In the genomic region with DNA sequence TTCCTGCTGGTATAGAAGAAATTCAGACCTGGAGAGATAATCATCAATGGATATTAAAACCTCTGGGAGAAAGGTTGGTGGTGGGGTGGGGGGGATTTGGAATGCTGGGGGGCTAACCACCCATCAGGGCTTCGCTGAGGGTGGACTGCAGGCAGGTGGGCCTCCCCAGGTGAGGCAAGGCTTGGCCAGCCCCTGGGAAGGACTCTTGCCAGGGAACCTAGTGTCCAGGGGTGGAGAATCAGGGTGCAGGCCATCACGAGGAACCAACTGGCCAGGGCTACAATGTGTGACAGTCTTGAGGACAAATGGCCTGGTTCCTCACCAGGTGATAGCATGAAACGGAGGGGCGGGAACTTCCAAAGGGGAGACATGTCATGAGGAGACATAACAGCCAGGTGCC, we compare ENCODE assay signal across 17 cellular contexts. TPM values are rescaled to one million over a fixed set of nuclear protein-coding genes. Genes with fewer than 3 reads are reported as not detected.
DNase-seq lines count a peak whose midpoint lies in the region; FAIRE-seq and TF ChIP-seq lines count a peak whose summit lies in the region.
"Had no signal": no experiment of that assay in that cellular context is flagged by ENCODE, and none has a peak within 500 bp of the region (broad histone marks: within the 10 kb centered on the region; RNA-seq: fewer than 3 reads in every experiment).

No MANE protein-coding gene starts in this region.

- FAIRE-seq in endothelial cell of umbilical vein (lab: Jason Lieb, UNC) = peak; percentile 12
- FAIRE-seq: A549, GM12878 had no signal

- POLR2A ChIA-PET in endothelial cell of umbilical vein (lab: Charles Lee) = interaction anchor here (0.7 to 1.0 kb wide), 2 partner anchors 12 to 32 kb away, joined by 4 to 11 read pairs; no protein-coding TSS in a partner anchor

- BruUV-seq in endothelial cell of umbilical vein (replicated peaks; lab: Mats Ljungman, UMichigan) = no TSS peak

- peaks cover 0 to 7% of the 10 kb centered on the region in 2 experiments for H3K36me3 ChIP-seq in endothelial cell of umbilical vein (ENCODE audit: control insufficient read depth in 2 of 2, extremely low read depth in 1 of 2, insufficient read depth in 2 of 2, low read length in 2 of 2)
- no peaks in the 10 kb centered on the region for H3K36me3 ChIP-seq in H7 (replicated peaks; ENCODE audit: control insufficient read depth, insufficient read depth, low read length)

- CTCF ChIA-PET in endothelial cell of umbilical vein (lab: Charles Lee) = no interaction called here

- H3K9me3 ChIP-seq in endothelial cell of umbilical vein (replicated peaks; ENCODE audit: control insufficient read depth, insufficient read depth, low read length) = no peaks in the 10 kb centered on the region
- H3K9me3 ChIP-seq: A549, BLaER1 had no signal

- H3K4me2 ChIP-seq in endothelial cell of umbilical vein (ENCODE audit: insufficient read depth, low read length) = no peak overlapping the region
- H3K4me2 ChIP-seq: A549, BLaER1 had no signal

- peaks cover 2% of the 10 kb centered on the region for H3K4me1 Mint-ChIP-seq in progenitor cell of endocrine pancreas (ENCODE audit: low read depth)

- no peak overlapping the region for H3K4me3 Mint-ChIP-seq in progenitor cell of endocrine pancreas (ENCODE audit: low read depth)
- H3K4me3 Mint-ChIP-seq: CD14-positive monocyte, H9 had no signal

- peaks cover 21% of the 10 kb centered on the region for H3K4me1 ChIP-seq in endothelial cell of umbilical vein (ENCODE audit: control insufficient read depth, extremely low read depth, insufficient read depth, low read length)
- H3K4me1 ChIP-seq: A549 had no signal

- no peaks in the 10 kb centered on the region for H3K9me3 Mint-ChIP-seq in progenitor cell of endocrine pancreas (ENCODE audit: low read depth)
- H3K9me3 Mint-ChIP-seq: CD14-positive monocyte; CD4-positive, alpha-beta memory T cell; H9 had no signal

- TF ChIP-seq POLR2A in endothelial cell of umbilical vein (IDR thresholded peaks at IDR 0.05; ENCODE audit: low read depth, low read length) = no peak

- H2AFZ ChIP-seq in endothelial cell of umbilical vein (ENCODE audit: low read depth, low read length) = no peak overlapping the region

- H3K27ac ChIP-seq in endothelial cell of umbilical vein (ENCODE audit: insufficient read depth, low read depth, low read length) = no peak overlapping the region
- H3K27ac ChIP-seq: 22Rv1, A549, BLaER1 had no signal

- H3K27me3 ChIP-seq in endothelial cell of umbilical vein (ENCODE audit: control insufficient read depth in 2 of 2, insufficient read depth in 2 of 2, low read length in 2 of 2) (no peaks in the 10 kb centered on the region), H7 (ENCODE audit: control insufficient read depth, insufficient read depth, low read length) (no peaks in the 10 kb centered on the region)
- H3K27me3 ChIP-seq: BLaER1 had no signal

- TF ChIP-seq CTCF in endothelial cell of umbilical vein (IDR thresholded peaks at IDR 0.05; ENCODE audit: extremely low read depth in 1 of 2, insufficient read depth in 1 of 2, low read depth in 1 of 2, low read length in 2 of 2) (no peak), progenitor cell of endocrine pancreas (IDR thresholded peaks at IDR 0.05; ENCODE audit: unreplicated experiment) (no peak)

- peaks cover 89% of the 10 kb centered on the region for H3K79me2 ChIP-seq in endothelial cell of umbilical vein (ENCODE audit: control insufficient read depth, insufficient read depth, low read length)

- peaks cover 2% of the 10 kb centered on the region for H4K20me1 ChIP-seq in endothelial cell of umbilical vein (replicated peaks; ENCODE audit: control insufficient read depth, extremely low read depth, insufficient read depth, low read length)

- H3K36me3 Mint-ChIP-seq in progenitor cell of endocrine pancreas (ENCODE audit: insufficient read depth) = no peaks in the 10 kb centered on the region
- H3K36me3 Mint-ChIP-seq: CD14-positive monocyte; CD4-positive, alpha-beta memory T cell had no signal

- no peaks in the 10 kb centered on the region for H3K9me1 ChIP-seq in endothelial cell of umbilical vein (replicated peaks; ENCODE audit: control insufficient read depth, extremely low read depth, insufficient read depth, low read length)

- dilution Hi-C loops in endothelial cell of umbilical vein (cut with MboI; ENCODE audit: extremely low pct_ligation_motif_present, low sequenced_read_pairs) = no loop called here

- H3K4me3 ChIP-seq in endothelial cell of umbilical vein (replicated peaks in 1 of 3; ENCODE audit: insufficient read depth in 1 of 3, low read depth in 1 of 3, low read length in 3 of 3) = no peak overlapping the region
- H3K4me3 ChIP-seq in H7 (ENCODE audit: insufficient read depth, low read depth, low read length) = no peak overlapping the region
- H3K4me3 ChIP-seq: A549, BLaER1, GM12878 had no signal

- H3K27me3 Mint-ChIP-seq in progenitor cell of endocrine pancreas = no peaks in the 10 kb centered on the region
- H3K27me3 Mint-ChIP-seq: CD4-positive, alpha-beta memory T cell had no signal

- H3K9ac ChIP-seq in endothelial cell of umbilical vein (replicated peaks; ENCODE audit: extremely low read depth, insufficient read depth, low read length) = no peak overlapping the region
- H3K9ac ChIP-seq: BLaER1 had no signal

- peak overlapping the region; percentile 21 for H3K27ac Mint-ChIP-seq in progenitor cell of endocrine pancreas

- intact Hi-C loops in endothelial cell of umbilical vein (cut with micrococcal nuclease) = no loop called here

- peak; percentile 19 for DNase-seq in activated effector memory CD4-positive, alpha-beta T cell treated with anti-CD3 and anti-CD28 coated beads, Interleukin-2, amount 50 U/mL, for 16 hours
- no peak for DNase-seq in activated effector memory CD4-positive, alpha-beta T cell treated with Interleukin-2 at 50 U/mL for 16 hours
- DNase-seq in endothelial cell of umbilical vein (ENCODE audit: low read depth, low spot score) (no peak), progenitor cell of endocrine pancreas (ENCODE audit: low spot score, unreplicated experiment) (no peak), RKO (ENCODE audit: low spot score) (no peak), H7 (no peak), EL (no peak)
- DNase-seq: CD4-positive, alpha-beta memory T cell; DMS153; DMS79; GOT3; H9 had no signal

TF ChIP-seq in endothelial cell of umbilical vein, 7 proteins besides CTCF, POLR2A, EP300 and RAD21:
- no peak for TF ChIP-seq GATA2 (IDR thresholded peaks at IDR 0.05; ENCODE audit: insufficient read depth, insufficient read length, low read depth, low read length)
- TF ChIP-seq, protein P1, sequence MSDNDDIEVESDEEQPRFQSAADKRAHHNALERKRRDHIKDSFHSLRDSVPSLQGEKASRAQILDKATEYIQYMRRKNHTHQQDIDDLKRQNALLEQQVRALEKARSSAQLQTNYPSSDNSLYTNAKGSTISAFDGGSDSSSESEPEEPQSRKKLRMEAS (IDR thresholded peaks at IDR 0.05; ENCODE audit: insufficient read depth, insufficient read length) = no peak
- no peak for TF ChIP-seq POLR2AphosphoS5 (IDR thresholded peaks at IDR 0.05; ENCODE audit: insufficient read depth, low read depth, low read length)
- TF ChIP-seq MYC (IDR thresholded peaks at IDR 0.05; ENCODE audit: low read depth, low read length) = no peak
- TF ChIP-seq EZH2 (IDR thresholded peaks at IDR 0.05; ENCODE audit: borderline replicate concordance, low read depth, low read length, severe bottlenecking) = no peak
- no peak for TF ChIP-seq FOS (IDR thresholded peaks at IDR 0.05; ENCODE audit: borderline replicate concordance, insufficient read depth, low read length)
- TF ChIP-seq JUN (IDR thresholded peaks at IDR 0.05; ENCODE audit: borderline replicate concordance, insufficient read depth, insufficient read length, low read depth) = no peak

RNA-seq across cellular contexts. Expression of a gene that starts 11.8 kb away (rescaled TPM):
- total RNA-seq in endothelial cell of umbilical vein (47.0 and 49.4 TPM in 2 replicates), progenitor cell of endocrine pancreas (22.0 and 23.5 TPM in 2 replicates)
- 32.4 and 36.6 TPM in 2 replicates for polyA plus RNA-seq in endothelial cell of umbilical vein
- 35.8 and 36.8 TPM in 2 replicates for polyA plus RNA-seq in endothelial cell of umbilical vein (2011; cell fraction: cytosol; rRNA removed)
- polyA plus RNA-seq in endothelial cell of umbilical vein (2011; cell fraction: nucleus; rRNA removed) = 28.3 and 31.5 TPM in 2 replicates
- polyA plus RNA-seq in endothelial cell of umbilical vein (2012) = 56.4 and 64.0 TPM in 2 replicates
- 71.5 and 74.9 TPM in 2 replicates for polyA minus RNA-seq in endothelial cell of umbilical vein
- 9.1 TPM for polyA minus RNA-seq in endothelial cell of umbilical vein (2011; cell fraction: cytosol; rRNA and poly(A)+ RNA removed)
- 17.6 and 20.4 TPM in 2 replicates for polyA minus RNA-seq in endothelial cell of umbilical vein (2011; cell fraction: nucleus; rRNA and poly(A)+ RNA removed)
- 12.4 and 16.7 TPM in 2 replicates for total RNA-seq in H7 (2014; rRNA removed; shearing (Covaris generic))

RNA-seq across cellular contexts. Expression of a gene that starts 29.4 kb away (rescaled TPM):
- 24.6 and 28.6 TPM in 2 replicates for total RNA-seq in endothelial cell of umbilical vein
- polyA plus RNA-seq in endothelial cell of umbilical vein = 18.7 and 22.8 TPM in 2 replicates
- polyA plus RNA-seq in endothelial cell of umbilical vein (2011; cell fraction: cytosol; rRNA removed) = 11.2 and 12.2 TPM in 2 replicates
- polyA plus RNA-seq in endothelial cell of umbilical vein (2011; cell fraction: nucleus; rRNA removed) = 56.4 and 81.3 TPM in 2 replicates
- 11.2 and 11.4 TPM in 2 replicates for polyA plus RNA-seq in endothelial cell of umbilical vein (2012)
- polyA minus RNA-seq in endothelial cell of umbilical vein = 31.9 and 33.2 TPM in 2 replicates
- 14.3 TPM for polyA minus RNA-seq in endothelial cell of umbilical vein (2011; cell fraction: cytosol; rRNA and poly(A)+ RNA removed)
- polyA minus RNA-seq in endothelial cell of umbilical vein (2011; cell fraction: nucleus; rRNA and poly(A)+ RNA removed) = 30.8 and 36.2 TPM in 2 replicates
- 33.1 and 36.0 TPM in 2 replicates for total RNA-seq in progenitor cell of endocrine pancreas
- 19.4 and 23.9 TPM in 2 replicates for total RNA-seq in H7 (2014; rRNA removed; shearing (Covaris generic))
